11 cellular contexts compared by ENCODE assay signal in genomic region chr16:13909872-13910303, GRCh38. TPM values are rescaled to one million over a fixed set of nuclear protein-coding genes. Genes with fewer than 3 reads are reported as not detected.
DNase-seq lines count a peak whose midpoint lies in the region; ATAC-seq and TF ChIP-seq lines count a peak whose summit lies in the region.
"Had no signal": no experiment of that assay in that cellular context is flagged by ENCODE, and none has a peak within 500 bp of the region (broad histone marks: within the 10 kb centered on the region; RNA-seq: fewer than 3 reads in every experiment).

No MANE protein-coding gene starts in this region.

- peaks cover 3 to 4% (median 4%) of the 10 kb centered on the region in 3 donors for H3K9me3 Mint-ChIP-seq in T-cell

- CTCF ChIA-PET in T-cell (lab: Charles Lee), result no interaction called here

- TF ChIP-seq CTCF in choroid plexus epithelial cell (conservative IDR thresholded peaks at IDR 0.05; ENCODE audit: low read depth, low read length) (no peak), upper lobe of left lung (IDR thresholded peaks at IDR 0.05) (no peak)

- H3K4me3 Mint-ChIP-seq in T-cell, result no peak overlapping the region
- H3K4me3 Mint-ChIP-seq: neural crest cell; stimulated activated naive B cell treated with anti-CD40 and anti-IgM and Interleukin-4, amounts not matched to agents 10 μg/mL and 1 μg/mL and 100 μg/mL, for 72 hours had no signal

- WGBS in upper lobe of left lung, 2 donors, result 24 to 26% methylated on average over 3 of the region's 3 CpGs

- peaks cover 37 to 43% of the 10 kb centered on the region in 2 donors for H3K27me3 Mint-ChIP-seq in T-cell

- POLR2A ChIA-PET in T-cell (lab: Charles Lee), result no interaction called here

- H3K9me3 ChIP-seq in MG63 (peaks cover 4% of the 10 kb centered on the region), upper lobe of left lung (peaks cover 0 to 6% (median 0%) of the 10 kb centered on the region in 4 donors)
- H3K9me3 ChIP-seq: SJSA1 had no signal

- peaks cover 0 to 5% (median 0%) of the 10 kb centered on the region in 3 donors for H3K4me1 Mint-ChIP-seq in T-cell
- H3K4me1 Mint-ChIP-seq: neural crest cell had no signal

- DNase-seq in MG63, result peak; percentile 96
- DNase-seq in choroid plexus epithelial cell (ENCODE audit: low read depth), result peak; percentile 82
- peak; percentile 91 for DNase-seq in left lobe of liver (ENCODE audit: low spot score)
- DNase-seq in upper lobe of left lung, result peak in 1 of 2 donors; percentile 25
- DNase-seq in NCI-H1092 (lab: John Stamatoyannopoulos, UW), result no peak
- DNase-seq in T-cell, result no peak
- DNase-seq: stimulated activated naive B cell treated with anti-CD40 and anti-IgM and Interleukin-4, amounts not matched to agents 10 μg/mL and 1 μg/mL and 100 μg/mL, for 72 hours had no signal

- H3K4me1 ChIP-seq in upper lobe of left lung, result peaks cover 0 to 5% (median 0%) of the 10 kb centered on the region in 4 donors
- H3K4me1 ChIP-seq: SJSA1 had no signal

- no peaks in the 10 kb centered on the region for H3K36me3 Mint-ChIP-seq in T-cell
- H3K36me3 Mint-ChIP-seq: stimulated activated naive B cell treated with anti-CD40 and anti-IgM and Interleukin-4, amounts not matched to agents 10 μg/mL and 1 μg/mL and 100 μg/mL, for 72 hours had no signal

- H3K4me3 ChIP-seq in MG63 (no peak overlapping the region), choroid plexus epithelial cell (ENCODE audit: low read depth, low read length) (peak overlapping the region; percentile 7), upper lobe of left lung (no peak overlapping the region)
- H3K4me3 ChIP-seq: K562, SJSA1 had no signal

- H3K36me3 ChIP-seq in MG63 (no peaks in the 10 kb centered on the region), upper lobe of left lung (no peaks in the 10 kb centered on the region)
- H3K36me3 ChIP-seq: SJSA1 had no signal

- H3K27ac ChIP-seq in upper lobe of left lung, result peak overlapping the region in 3 of 4 donors; percentile 6 to 31 (median 15)
- H3K27ac ChIP-seq: SJSA1 had no signal

- no peak for TF ChIP-seq POLR2A in upper lobe of left lung (IDR thresholded peaks at IDR 0.05)

- ATAC-seq in left lobe of liver (peak; percentile 80), upper lobe of left lung (ENCODE audit: low FRiP score in 2 of 2) (peak; percentile 52 to 58), GM21367 (IDR thresholded peaks at IDR 0.05; ENCODE audit: unreplicated experiment) (no peak), T-cell (replicated peaks in 1 of 4) (no peak)
- ATAC-seq: K562; stimulated activated naive B cell treated with anti-CD40 and anti-IgM and Interleukin-4, amounts not matched to agents 10 μg/mL and 1 μg/mL and 100 μg/mL, for 72 hours had no signal

- no peak for TF ChIP-seq EP300 in upper lobe of left lung (IDR thresholded peaks at IDR 0.05)

- H3K27me3 ChIP-seq in MG63, result no peaks in the 10 kb centered on the region
- H3K27me3 ChIP-seq in upper lobe of left lung, result no peaks in the 10 kb centered on the region

- H3K27ac Mint-ChIP-seq in T-cell, result no peak overlapping the region
- H3K27ac Mint-ChIP-seq: stimulated activated naive B cell treated with anti-CD40 and anti-IgM and Interleukin-4, amounts not matched to agents 10 μg/mL and 1 μg/mL and 100 μg/mL, for 72 hours had no signal

RNA-seq across cellular contexts. Expression of gene ERCC4, which starts 10.1 kb away (rescaled TPM):
- 4.8 and 12.4 TPM in 2 replicates for total RNA-seq in MG63 (2014; rRNA removed; shearing (Covaris generic); ENCODE audit: low replicate concordance)
- total RNA-seq in left lobe of liver (5.2 TPM), upper lobe of left lung (10 to 100 TPM in 2 of 6 donors, 1 to 10 TPM in 4; 4.2 to 12.1 (median 7.5) TPM), T-cell (10 to 100 TPM; 11.6 to 13.7 (median 13.3) TPM)

Comparison
In these comparisons a context has a peak if more than half of its experiments do, and no peak if none do; other contexts are left out.
1. DNase-seq: peak in MG63 (single experiment), choroid plexus epithelial cell (single experiment) and left lobe of liver (single experiment); none in NCI-H1092 (single experiment) and T-cell (0 of 34).
2. ATAC-seq: peak in left lobe of liver (single experiment) and upper lobe of left lung (2 of 2); none in GM21367 (single experiment) and T-cell (0 of 4).